ENCODE assay signal across 10 cellular contexts in the genomic region with DNA sequence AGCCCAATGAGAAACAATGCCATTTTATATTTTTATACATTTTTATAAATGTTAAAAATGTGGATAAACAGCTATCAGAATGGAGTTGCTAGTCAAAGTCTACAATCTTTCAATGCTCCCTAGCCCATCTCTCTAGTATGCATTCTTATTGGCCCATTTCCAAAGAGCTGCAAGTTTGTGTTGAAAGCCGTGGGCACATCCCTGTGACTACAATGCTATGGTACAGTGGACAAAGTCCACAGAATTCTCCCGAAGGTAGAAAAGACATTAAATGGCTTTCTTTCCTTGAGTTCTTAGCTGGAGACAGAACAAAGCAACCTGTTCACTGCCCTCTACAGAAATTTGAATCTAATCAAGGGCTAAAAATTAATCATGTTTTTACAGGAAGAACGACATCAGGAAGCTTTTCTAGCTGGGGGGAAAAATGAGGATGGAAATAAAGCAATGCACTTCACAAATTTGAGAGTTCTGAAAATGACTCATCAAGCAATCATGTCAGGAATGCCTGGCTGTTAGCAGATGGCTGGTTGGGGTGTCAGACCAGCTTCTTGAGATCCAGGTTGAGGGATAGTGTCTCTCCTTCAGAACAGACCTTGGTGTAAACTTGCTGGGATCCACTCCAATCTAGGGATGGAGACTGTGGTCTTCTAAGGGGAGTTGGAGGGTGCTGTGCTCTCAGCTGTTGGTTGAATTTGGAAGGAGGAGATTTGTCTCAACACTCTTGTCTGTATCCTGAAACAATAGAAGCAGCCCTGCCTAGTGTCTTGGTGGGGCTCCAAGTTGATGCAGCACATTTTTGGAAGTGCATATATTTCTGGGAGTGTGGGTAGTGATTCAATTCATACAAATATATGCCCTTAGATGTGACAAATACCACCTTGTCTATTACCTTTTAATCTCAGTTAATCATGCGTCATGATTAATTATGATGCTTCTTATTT.
DNase-seq lines count a peak whose midpoint lies in the region; ATAC-seq, FAIRE-seq and TF ChIP-seq lines count a peak whose summit lies in the region.
"Had no signal": no experiment of that assay in that cellular context is flagged by ENCODE, and none has a peak within 500 bp of the region (broad histone marks: within the 10 kb centered on the region; RNA-seq: fewer than 3 reads in every experiment).

No MANE protein-coding gene starts in this region.

- TF ChIP-seq RAD21 in SK-N-SH (IDR thresholded peaks at IDR 0.05; ENCODE audit: low read length): no peak

- H3K27ac Mint-ChIP-seq in activated CD4-positive, alpha-beta T cell treated with anti-CD3 and anti-CD28 coated beads, Interleukin-2, amount 10 ng/mL, durations not matched to agents 7 days and 5 days: no peak overlapping the region

- peak; percentile 99 for FAIRE-seq in H54 (lab: Jason Lieb, UNC)

- H3K36me3 Mint-ChIP-seq in activated CD4-positive, alpha-beta T cell treated with anti-CD3 and anti-CD28 coated beads, Interleukin-2, amount 10 ng/mL, durations not matched to agents 7 days and 5 days (ENCODE audit: low read depth): no peaks in the 10 kb centered on the region

- H3K4me3 ChIP-seq in SK-N-SH (ENCODE audit: low read depth in 2 of 2, low read length in 1 of 2) (no peak overlapping the region), fibroblast of the aortic adventitia (ENCODE audit: low read depth, low read length) (no peak overlapping the region), osteoblast (ENCODE audit: insufficient read depth, low read length) (peak overlapping the region; percentile 19)
- H3K4me3 ChIP-seq: cardiac muscle cell had no signal

- no peaks in the 10 kb centered on the region for H3K27me3 ChIP-seq in SK-N-SH (ENCODE audit: insufficient read depth)
- no peaks in the 10 kb centered on the region for H3K27me3 ChIP-seq in osteoblast (ENCODE audit: insufficient read depth, low read length)
- H3K27me3 ChIP-seq: cardiac muscle cell had no signal

- no peak overlapping the region for H3K9ac ChIP-seq in SK-N-SH

- ATAC-seq in GM21723 (IDR thresholded peaks at IDR 0.05; ENCODE audit: unreplicated experiment) (no peak), HG03025 (IDR thresholded peaks at IDR 0.05; ENCODE audit: low FRiP score, unreplicated experiment) (no peak)

- no peaks in the 10 kb centered on the region for H4K20me1 ChIP-seq in SK-N-SH (ENCODE audit: insufficient read depth)
- no peaks in the 10 kb centered on the region for H4K20me1 ChIP-seq in osteoblast (ENCODE audit: insufficient read depth, low read length)

- peaks cover 0 to 18% of the 10 kb centered on the region in 2 experiments; a peak in 3 of 4 replicates for H3K4me1 ChIP-seq in SK-N-SH (ENCODE audit: control insufficient read depth in 1 of 2, insufficient read depth in 2 of 2, low read depth in 1 of 2, low read length in 1 of 2)
- H3K4me1 ChIP-seq in osteoblast (ENCODE audit: insufficient read depth, low read length): peaks cover 28% of the 10 kb centered on the region

- no peaks in the 10 kb centered on the region for H3K9me2 ChIP-seq in SK-N-SH

- DNase-seq in H54 (ENCODE audit: insufficient read length, low spot score) (peak; percentile 36), SK-N-SH (no peak), fibroblast of the aortic adventitia (ENCODE audit: low read depth) (peak; percentile 94), osteoblast (ENCODE audit: insufficient read length, low spot score, missing footprints) (peak; percentile 73), NCI-H187 (lab: John Stamatoyannopoulos, UW) (no peak)
- no peak for DNase-seq in activated CD4-positive, alpha-beta T cell treated with anti-CD3 and anti-CD28 coated beads, Interleukin-2, amount 10 ng/mL, durations not matched to agents 7 days and 5 days
- DNase-seq: activated CD4-positive, alpha-beta T cell treated with anti-CD3 and anti-CD28 coated beads for 4 hours had no signal

- WGBS in SK-N-SH (ENCODE audit: low lambda C conversion rate): 43% methylated on average over 4 of the region's 4 CpGs

- peaks cover 2% of the 10 kb centered on the region for H3K27me3 Mint-ChIP-seq in activated CD4-positive, alpha-beta T cell treated with anti-CD3 and anti-CD28 coated beads, Interleukin-2, amount 10 ng/mL, durations not matched to agents 7 days and 5 days

- H3K36me3 ChIP-seq in SK-N-SH (replicated peaks in 1 of 2; ENCODE audit: control insufficient read depth in 1 of 2, insufficient read depth in 2 of 2, low read length in 1 of 2) (no peaks in the 10 kb centered on the region), osteoblast (ENCODE audit: insufficient read depth, low read length) (no peaks in the 10 kb centered on the region)
- H3K36me3 ChIP-seq: cardiac muscle cell had no signal

- no peaks in the 10 kb centered on the region for H3K4me1 Mint-ChIP-seq in activated CD4-positive, alpha-beta T cell treated with anti-CD3 and anti-CD28 coated beads, Interleukin-2, amount 10 ng/mL, durations not matched to agents 7 days and 5 days

- H2AFZ ChIP-seq in SK-N-SH (ENCODE audit: low read depth): peak overlapping the region; percentile 82
- H2AFZ ChIP-seq in osteoblast (ENCODE audit: low read length): peak overlapping the region; percentile 65

- POLR2A ChIA-PET in SK-N-SH (lab: Yijun Ruan, JAX): no interaction called here
- POLR2A ChIA-PET in activated CD4-positive, alpha-beta T cell treated with anti-CD3 and anti-CD28 coated beads, Interleukin-2, amount 10 ng/mL, durations not matched to agents 7 days and 5 days (lab: Charles Lee): no interaction called here

- TF ChIP-seq CTCF in SK-N-SH (IDR thresholded peaks at IDR 0.05): no peak
- TF ChIP-seq CTCF in fibroblast of the aortic adventitia (IDR thresholded peaks at IDR 0.05; ENCODE audit: insufficient read depth, low read length): no peak
- TF ChIP-seq CTCF in osteoblast (IDR thresholded peaks at IDR 0.05; ENCODE audit: extremely low read depth, low read depth, low read length): no peak

- no peaks in the 10 kb centered on the region for H3K9me3 ChIP-seq in SK-N-SH
- no peaks in the 10 kb centered on the region for H3K9me3 ChIP-seq in osteoblast (ENCODE audit: low read depth, low read length)

- H3K4me3 Mint-ChIP-seq in activated CD4-positive, alpha-beta T cell treated with anti-CD3 and anti-CD28 coated beads, Interleukin-2, amount 10 ng/mL, durations not matched to agents 7 days and 5 days: no peak overlapping the region

- peak overlapping the region; percentile 48 to 76; a peak in 3 of 4 replicates for H3K27ac ChIP-seq in SK-N-SH (ENCODE audit: low read depth in 2 of 2, low read length in 1 of 2)
- H3K27ac ChIP-seq in osteoblast (ENCODE audit: low read depth, low read length): peak overlapping the region; percentile 29
- H3K27ac ChIP-seq: cardiac muscle cell had no signal

- H3K79me2 ChIP-seq in SK-N-SH (ENCODE audit: insufficient read depth): no peaks in the 10 kb centered on the region
- H3K79me2 ChIP-seq in osteoblast (ENCODE audit: insufficient read depth, low read length): no peaks in the 10 kb centered on the region

- CTCF ChIA-PET in SK-N-SH (lab: Yijun Ruan, JAX): no interaction called here
- CTCF ChIA-PET in activated CD4-positive, alpha-beta T cell treated with anti-CD3 and anti-CD28 coated beads, Interleukin-2, amount 10 ng/mL, durations not matched to agents 7 days and 5 days (lab: Charles Lee): no interaction called here

- TF ChIP-seq POLR2A in H54 (IDR thresholded peaks at IDR 0.05; ENCODE audit: low read depth, low read length): no peak

- H3F3A ChIP-seq in SK-N-SH (replicated peaks; ENCODE audit: insufficient read depth): peaks cover 14% of the 10 kb centered on the region

- peak in 1 of 2 experiments; percentile 73; a peak in 2 of 4 replicates for TF ChIP-seq EP300 in SK-N-SH (IDR thresholded peaks at IDR 0.05; ENCODE audit: borderline replicate concordance in 1 of 2, low read depth in 1 of 2, low read length in 1 of 2)

- no peaks in the 10 kb centered on the region for H3K9me3 Mint-ChIP-seq in activated CD4-positive, alpha-beta T cell treated with anti-CD3 and anti-CD28 coated beads, Interleukin-2, amount 10 ng/mL, durations not matched to agents 7 days and 5 days

- peak overlapping the region; percentile 16 for H3K4me2 ChIP-seq in SK-N-SH
- peak overlapping the region; percentile 51 for H3K4me2 ChIP-seq in osteoblast (ENCODE audit: insufficient read depth, low read length)

TF ChIP-seq in SK-N-SH, 30 proteins besides CTCF, POLR2A, EP300 and RAD21 (continues in another document):
- TF ChIP-seq FOXM1 (IDR thresholded peaks at IDR 0.05; ENCODE audit: low read depth) (peak; percentile 55; the same call in 1 of the 2 replicates), JUND (IDR thresholded peaks at IDR 0.05) (peak; percentile 93), POLR2AphosphoS5 (IDR thresholded peaks at IDR 0.05; ENCODE audit: low read depth, low read length) (0 out of 2 replicates have a peak, but pooled peaks have one; percentile 26), FOSL2 (IDR thresholded peaks at IDR 0.05; ENCODE audit: borderline replicate concordance, low read depth) (peak; percentile 82), NFIC (IDR thresholded peaks at IDR 0.05; ENCODE audit: borderline replicate concordance) (no peak; the same call in 1 of the 2 replicates), TAF1 (IDR thresholded peaks at IDR 0.05; ENCODE audit: borderline replicate concordance, low read depth, low read length) (0 out of 2 replicates have a peak, but pooled peaks have one; percentile 20), RFX5 (IDR thresholded peaks at IDR 0.05; ENCODE audit: low read length) (no peak), RCOR1 (IDR thresholded peaks at IDR 0.05; ENCODE audit: low read length) (no peak), ELF1 (IDR thresholded peaks at IDR 0.05) (peak; percentile 21; the same call in 1 of the 2 replicates)
- TF ChIP-seq, protein P1, sequence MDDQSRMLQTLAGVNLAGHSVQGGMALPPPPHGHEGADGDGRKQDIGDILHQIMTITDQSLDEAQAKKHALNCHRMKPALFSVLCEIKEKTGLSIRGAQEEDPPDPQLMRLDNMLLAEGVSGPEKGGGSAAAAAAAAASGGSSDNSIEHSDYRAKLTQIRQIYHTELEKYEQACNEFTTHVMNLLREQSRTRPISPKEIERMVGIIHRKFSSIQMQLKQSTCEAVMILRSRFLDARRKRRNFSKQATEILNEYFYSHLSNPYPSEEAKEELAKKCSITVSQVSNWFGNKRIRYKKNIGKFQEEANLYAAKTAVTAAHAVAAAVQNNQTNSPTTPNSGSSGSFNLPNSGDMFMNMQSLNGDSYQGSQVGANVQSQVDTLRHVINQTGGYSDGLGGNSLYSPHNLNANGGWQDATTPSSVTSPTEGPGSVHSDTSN (IDR thresholded peaks at IDR 0.05): peak; percentile 63
- TF ChIP-seq, protein P2, sequence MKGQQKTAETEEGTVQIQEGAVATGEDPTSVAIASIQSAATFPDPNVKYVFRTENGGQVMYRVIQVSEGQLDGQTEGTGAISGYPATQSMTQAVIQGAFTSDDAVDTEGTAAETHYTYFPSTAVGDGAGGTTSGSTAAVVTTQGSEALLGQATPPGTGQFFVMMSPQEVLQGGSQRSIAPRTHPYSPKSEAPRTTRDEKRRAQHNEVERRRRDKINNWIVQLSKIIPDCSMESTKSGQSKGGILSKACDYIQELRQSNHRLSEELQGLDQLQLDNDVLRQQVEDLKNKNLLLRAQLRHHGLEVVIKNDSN (IDR thresholded peaks at IDR 0.05; ENCODE audit: borderline replicate concordance, low read depth): no peak

Comparison
In these comparisons a context has a peak if more than half of its experiments do, and no peak if none do; other contexts are left out.
1. DNase-seq: peak in H54 (single experiment), fibroblast of the aortic adventitia (single experiment) and osteoblast (single experiment); none in SK-N-SH (single experiment), activated CD4-positive, alpha-beta T cell treated with anti-CD3 and anti-CD28 coated beads, Interleukin-2, amount 10 ng/mL, durations not matched to agents 7 days and 5 days (single experiment) and NCI-H187 (0 of 2).